ENCODE assay signal across 27 cellular contexts in genomic region chr5:58795327-58795726, GRCh38.
DNase-seq lines count a peak whose midpoint lies in the region; ATAC-seq and TF ChIP-seq lines count a peak whose summit lies in the region.
"Had no signal": no experiment of that assay in that cellular context is flagged by ENCODE, and none has a peak within 500 bp of the region (broad histone marks: within the 10 kb centered on the region; RNA-seq: fewer than 3 reads in every experiment).

No MANE protein-coding gene starts in this region.

- DNase-seq in upper lobe of left lung: no peak
- no peak for DNase-seq in medulla oblongata (ENCODE audit: extremely low spot score)
- no peak for DNase-seq in mesothelial cell of epicardium (ENCODE audit: low spot score in 2 of 2, unreplicated experiment in 2 of 2)
- DNase-seq: body of pancreas; C1 segment of cervical spinal cord; COR-L47; esophagus squamous epithelium; MM.1S; NCI-H2029 treated with DMSO at 0.1 percent for 48 hours; NCI-H226; NCI-H774; SIG-M5; sigmoid colon; stimulated activated naive CD4-positive, alpha-beta T cell; T-helper 9 cell had no signal

- no peaks in the 10 kb centered on the region for H3K36me3 Mint-ChIP-seq in activated T-helper 17 cell treated with anti-CD3 and anti-CD28 coated beads, Interleukin-2, amount 50 U/mL, for 72 hours (ENCODE audit: low read depth)
- no peaks in the 10 kb centered on the region for H3K36me3 Mint-ChIP-seq in mesothelial cell of epicardium
- H3K36me3 Mint-ChIP-seq: memory B cell had no signal

- H3K27me3 ChIP-seq in upper lobe of left lung: no peaks in the 10 kb centered on the region
- H3K27me3 ChIP-seq: body of pancreas, neutrophil, sigmoid colon, suprapubic skin, vagina had no signal

- H3K9me3 Mint-ChIP-seq in activated T-helper 17 cell treated with anti-CD3 and anti-CD28 coated beads, Interleukin-2, amount 50 U/mL, for 72 hours: no peaks in the 10 kb centered on the region
- H3K9me3 Mint-ChIP-seq in mesothelial cell of epicardium: no peaks in the 10 kb centered on the region
- H3K9me3 Mint-ChIP-seq: activated T-cell treated with anti-CD3 and anti-CD28 coated beads, Interleukin-2, amount 50 U/mL, for 24 hours; memory B cell had no signal

- H3K4me3 Mint-ChIP-seq in activated T-helper 17 cell treated with anti-CD3 and anti-CD28 coated beads, Interleukin-2, amount 50 U/mL, for 72 hours: peak overlapping the region; percentile 3
- H3K4me3 Mint-ChIP-seq in mesothelial cell of epicardium: no peak overlapping the region
- H3K4me3 Mint-ChIP-seq: activated T-cell treated with anti-CD3 and anti-CD28 coated beads, Interleukin-2, amount 50 U/mL, for 24 hours; memory B cell had no signal

- H3K27ac ChIP-seq in upper lobe of left lung: no peak overlapping the region
- H3K27ac ChIP-seq: body of pancreas, esophagus squamous epithelium, neutrophil, sigmoid colon, suprapubic skin, vagina, VCaP had no signal

- peak; percentile 35 for ATAC-seq in GM19043 (IDR thresholded peaks at IDR 0.05; ENCODE audit: low read depth, unreplicated experiment)
- ATAC-seq in GM21619 (IDR thresholded peaks at IDR 0.05; ENCODE audit: unreplicated experiment): peak; percentile 33
- ATAC-seq in HG02885 (IDR thresholded peaks at IDR 0.05; ENCODE audit: poor library complexity, unreplicated experiment): peak; percentile 26
- ATAC-seq in activated T-helper 17 cell treated with anti-CD3 and anti-CD28 coated beads, Interleukin-2, amount 50 U/mL, for 72 hours (replicated peaks): peak; percentile 16
- ATAC-seq in upper lobe of left lung (ENCODE audit: low FRiP score in 2 of 2): no peak
- ATAC-seq in GM19467 (IDR thresholded peaks at IDR 0.05; ENCODE audit: unreplicated experiment): no peak
- ATAC-seq: body of pancreas, K562 had no signal

- TF ChIP-seq CTCF in upper lobe of left lung (IDR thresholded peaks at IDR 0.05) (no peak), mesothelial cell of epicardium (IDR thresholded peaks at IDR 0.05; ENCODE audit: unreplicated experiment) (no peak)

- no peak for TF ChIP-seq POLR2A in upper lobe of left lung (IDR thresholded peaks at IDR 0.05)

- H3K4me1 Mint-ChIP-seq in activated T-helper 17 cell treated with anti-CD3 and anti-CD28 coated beads, Interleukin-2, amount 50 U/mL, for 72 hours: peaks cover 16% of the 10 kb centered on the region
- H3K4me1 Mint-ChIP-seq in mesothelial cell of epicardium: no peaks in the 10 kb centered on the region
- H3K4me1 Mint-ChIP-seq: memory B cell had no signal

- no peak for TF ChIP-seq EP300 in upper lobe of left lung (IDR thresholded peaks at IDR 0.05)

- no peaks in the 10 kb centered on the region for H3K9me3 ChIP-seq in upper lobe of left lung
- H3K9me3 ChIP-seq: body of pancreas, esophagus squamous epithelium, neutrophil, sigmoid colon, suprapubic skin, vagina had no signal

- no peak overlapping the region for H3K4me3 ChIP-seq in upper lobe of left lung
- H3K4me3 ChIP-seq: body of pancreas, esophagus squamous epithelium, K562, sigmoid colon, suprapubic skin, vagina had no signal

- no peaks in the 10 kb centered on the region for H3K4me1 ChIP-seq in upper lobe of left lung
- H3K4me1 ChIP-seq: body of pancreas, esophagus squamous epithelium, sigmoid colon, suprapubic skin, vagina had no signal

- H3K27ac Mint-ChIP-seq in activated T-helper 17 cell treated with anti-CD3 and anti-CD28 coated beads, Interleukin-2, amount 50 U/mL, for 72 hours: peak overlapping the region; percentile 48
- H3K27ac Mint-ChIP-seq in mesothelial cell of epicardium: no peak overlapping the region
- H3K27ac Mint-ChIP-seq: activated T-cell treated with anti-CD3 and anti-CD28 coated beads, Interleukin-2, amount 50 U/mL, for 24 hours; memory B cell had no signal

- peaks cover 30% of the 10 kb centered on the region for H3K27me3 Mint-ChIP-seq in activated T-helper 17 cell treated with anti-CD3 and anti-CD28 coated beads, Interleukin-2, amount 50 U/mL, for 72 hours
- H3K27me3 Mint-ChIP-seq in mesothelial cell of epicardium (ENCODE audit: low read depth): peaks cover 10% of the 10 kb centered on the region

- no peaks in the 10 kb centered on the region for H3K36me3 ChIP-seq in upper lobe of left lung
- H3K36me3 ChIP-seq: esophagus squamous epithelium, neutrophil, sigmoid colon, suprapubic skin, vagina had no signal

Comparison
In these comparisons a context has a peak if more than half of its experiments do, and no peak if none do; other contexts are left out.
1. ATAC-seq: peak in GM19043 (single experiment), GM21619 (single experiment), HG02885 (single experiment) and activated T-helper 17 cell treated with anti-CD3 and anti-CD28 coated beads, Interleukin-2, amount 50 U/mL, for 72 hours (single experiment); none in upper lobe of left lung (0 of 2) and GM19467 (single experiment).